ENCODE assay signal across 9 cellular contexts in genomic region chr13:103473081-103473480, GRCh38.
"Had no signal": no experiment of that assay in that cellular context is flagged by ENCODE, and none has a peak within 500 bp of the region (broad histone marks: within the 10 kb centered on the region; RNA-seq: fewer than 3 reads in every experiment).

No MANE protein-coding gene starts in this region.

- H3K9ac ChIP-seq: GM23248, KMS-11 had no signal

- H3K27ac ChIP-seq: GM23248, KMS-11 had no signal

- FAIRE-seq: H54, HTR-8/SVneo had no signal

- H2AFZ ChIP-seq: GM23248 had no signal

- H3K4me3 ChIP-seq: GM23248 had no signal

- H3K4me2 ChIP-seq: KMS-11 had no signal

- DNase-seq: GM23248, GOT3, H9, HCEC 1CT, Karpas-422, KBM-7 had no signal
